Comparison of ENCODE assay signal across 8 cellular contexts in genomic region chr5:173055983-173056782, GRCh38. TPM values are rescaled to one million over a fixed set of nuclear protein-coding genes. Genes with fewer than 3 reads are reported as not detected.
DNase-seq lines count a peak whose midpoint lies in the region; TF ChIP-seq lines count a peak whose summit lies in the region.

Gene CREBRF, plus strand, starts transcription at chr5:173056352. Its CDS starts 24,424 bp downstream, at chr5:173080776.

- peak within 1 kb of the TSS; percentile 93 for H3K4me3 Mint-ChIP-seq in HFFc6

- H3K79me1 ChIP-seq in neuronal stem cell (ENCODE audit: low read depth, low read length): peaks cover 2% of the 10 kb centered on the region

- in situ Hi-C loops in SK-MEL-5 (cut with HindIII; ENCODE audit: low pct_unique_long_range_greater_than_20kb, low sequenced_read_pairs): no loop called here

- no peak within 1 kb of the TSS for H2BK120ac ChIP-seq in neuronal stem cell (ENCODE audit: low read depth, low read length)

- peak within 1 kb of the TSS; percentile 66 for H3K4me2 ChIP-seq in neuronal stem cell (ENCODE audit: insufficient read depth, low read length, poor library complexity, severe bottlenecking)

- H3K4me1 ChIP-seq in neuronal stem cell (ENCODE audit: control insufficient read depth in 2 of 2, insufficient read depth in 1 of 2, low read depth in 1 of 2, low read length in 2 of 2) (peaks cover 2% of the 10 kb centered on the region in 2 donors), subcutaneous abdominal adipose tissue (ENCODE audit: control insufficient read depth in 5 of 5, insufficient read depth in 5 of 5, low read length in 5 of 5) (peaks cover 2 to 25% (median 19%) of the 10 kb centered on the region in 5 donors)

- H2AK5ac ChIP-seq in neuronal stem cell (ENCODE audit: low read depth, low read length): no peak within 1 kb of the TSS

- peak within 1 kb of the TSS; percentile 96 for H3K27ac Mint-ChIP-seq in HFFc6

- H3K27me3 ChIP-seq in neuronal stem cell (ENCODE audit: control insufficient read depth in 3 of 3, insufficient read depth in 3 of 3, low read depth in 1 of 3, low read length in 3 of 3): peaks cover 0 to 2% (median 1%) of the 10 kb centered on the region in 3 experiments
- no peaks in the 10 kb centered on the region for H3K27me3 ChIP-seq in subcutaneous abdominal adipose tissue (ENCODE audit: control insufficient read depth in 5 of 5, insufficient read depth in 4 of 5, low read length in 5 of 5)

- H2BK15ac ChIP-seq in neuronal stem cell (ENCODE audit: low read length): no peak within 1 kb of the TSS

- H3K23ac ChIP-seq in neuronal stem cell (ENCODE audit: low read depth, low read length, poor library complexity): peak within 1 kb of the TSS; percentile 95

- no peaks in the 10 kb centered on the region for H3K9me3 ChIP-seq in neuronal stem cell (replicated peaks in 1 of 2; ENCODE audit: control insufficient read depth in 2 of 2, insufficient read depth in 1 of 2, low read depth in 1 of 2, low read length in 2 of 2)
- no peaks in the 10 kb centered on the region for H3K9me3 ChIP-seq in subcutaneous abdominal adipose tissue (ENCODE audit: control insufficient read depth in 5 of 5, low read length in 5 of 5)

- H2AFZ ChIP-seq in neuronal stem cell (ENCODE audit: low read length): peak within 1 kb of the TSS; percentile 89

- H3K9ac ChIP-seq in neuronal stem cell (ENCODE audit: low read depth, low read length, poor library complexity) (peak within 1 kb of the TSS; percentile 90), subcutaneous abdominal adipose tissue (ENCODE audit: low read length in 5 of 5) (peak within 1 kb of the TSS in 4 of 5 donors; percentile 89 to 99 (median 93))

- peak within 1 kb of the TSS; percentile 89 for H3K18ac ChIP-seq in neuronal stem cell (ENCODE audit: low read length)

- no peak within 1 kb of the TSS for H4K91ac ChIP-seq in neuronal stem cell (ENCODE audit: low read depth, low read length, poor library complexity)

- no peak for TF ChIP-seq CTCF in HFFc6 (IDR thresholded peaks at IDR 0.05)

- H3K9me3 Mint-ChIP-seq in HFFc6: no peaks in the 10 kb centered on the region

- peaks cover 51% of the 10 kb centered on the region for H3K4me1 Mint-ChIP-seq in HFFc6 (ENCODE audit: low read depth)

- H3K36me3 ChIP-seq in neuronal stem cell (replicated peaks in 1 of 2; ENCODE audit: control insufficient read depth in 2 of 2, insufficient read depth in 2 of 2, low read length in 2 of 2) (no peaks in the 10 kb centered on the region), subcutaneous abdominal adipose tissue (ENCODE audit: control insufficient read depth in 5 of 5, insufficient read depth in 5 of 5, low read length in 5 of 5) (no peaks in the 10 kb centered on the region)

- no peak within 1 kb of the TSS for H2BK12ac ChIP-seq in neuronal stem cell (ENCODE audit: low read length)

- no peaks in the 10 kb centered on the region for H3K36me3 Mint-ChIP-seq in HFFc6 (ENCODE audit: low read depth)

- H4K8ac ChIP-seq in neuronal stem cell (ENCODE audit: low read depth, low read length): peak within 1 kb of the TSS; percentile 43

- peak within 1 kb of the TSS; percentile 53 for H2BK5ac ChIP-seq in neuronal stem cell (ENCODE audit: low read length)

- H3K27ac ChIP-seq in neuronal stem cell (replicated peaks; ENCODE audit: low read length): peak within 1 kb of the TSS; percentile 86
- H3K27ac ChIP-seq in subcutaneous abdominal adipose tissue (ENCODE audit: low read depth, low read length): peak within 1 kb of the TSS; percentile 99

- DNase-seq in GM04504 (ENCODE audit: low read depth) (peak; percentile 93), HFFc6 (peak; percentile 94), NAMALWA (ENCODE audit: low spot score) (peak; percentile 98), SK-MEL-5 (ENCODE audit: low read depth, low spot score) (peak; percentile 93), foreskin melanocyte (peak; percentile 95), neuronal stem cell (ENCODE audit: low spot score) (peak; percentile 91)
- DNase-seq in activated naive CD4-positive, alpha-beta T cell treated with Interleukin-2 at 50 U/mL for 16 hours: peak; percentile 98

- no CpG with 5 or more reads among the region's 74 CpGs for WGBS in neuronal stem cell (ENCODE audit: extremely low coverage in 2 of 2, insufficient read length in 2 of 2, insufficient replicate concordance in 1 of 2), 2 donors

- H3K4ac ChIP-seq in neuronal stem cell (ENCODE audit: low read length): no peak within 1 kb of the TSS

- H3K27me3 Mint-ChIP-seq in HFFc6 (ENCODE audit: insufficient read depth): peaks cover 2% of the 10 kb centered on the region; the same call in 1 of the 2 replicates

- H3K14ac ChIP-seq in neuronal stem cell (ENCODE audit: low read length): no peak within 1 kb of the TSS

- H3K4me3 ChIP-seq in neuronal stem cell (ENCODE audit: low read length in 2 of 2): peak within 1 kb of the TSS; percentile 81 to 88
- peak within 1 kb of the TSS; percentile 78 to 97 (median 88) for H3K4me3 ChIP-seq in subcutaneous abdominal adipose tissue (ENCODE audit: low read depth in 1 of 5, low read length in 5 of 5)

RNA-seq across cellular contexts. Expression of gene CREBRF, which starts in this region (rescaled TPM):
- 10 to 100 TPM in 5 of 6 experiments, 1 to 10 TPM in 1; 8.7 to 15.3 (median 10.7) TPM for total RNA-seq in HFFc6 (2021; fragmentation: NEBNext Ultra II Directional; extraction: Animal tissue kit (Norgen Biotek cat#: 25700))
- total RNA-seq in SK-MEL-5 (2014; rRNA removed; shearing (Covaris generic)): 24.6 and 25.6 TPM in 2 replicates
- polyA plus RNA-seq in SK-MEL-5 (2015; cell fraction: cytosol; rRNA removed): 6.8 and 8.7 TPM in 2 replicates
- polyA plus RNA-seq in SK-MEL-5 (2015; cell fraction: nucleus; rRNA removed): 31.4 and 33.9 TPM in 2 replicates
- 8.7 TPM for polyA plus RNA-seq in neuronal stem cell (2013, experiment 1 of 2)
- 8.1 TPM for polyA plus RNA-seq in neuronal stem cell (2013, experiment 2 of 2)

Comparison
In these comparisons a context has a peak if more than half of its experiments do, and no peak if none do; other contexts are left out.
1. Peak in every context shown above with its lines: DNase-seq, H3K4me3 ChIP-seq and H3K27ac ChIP-seq.